In the genomic region with DNA sequence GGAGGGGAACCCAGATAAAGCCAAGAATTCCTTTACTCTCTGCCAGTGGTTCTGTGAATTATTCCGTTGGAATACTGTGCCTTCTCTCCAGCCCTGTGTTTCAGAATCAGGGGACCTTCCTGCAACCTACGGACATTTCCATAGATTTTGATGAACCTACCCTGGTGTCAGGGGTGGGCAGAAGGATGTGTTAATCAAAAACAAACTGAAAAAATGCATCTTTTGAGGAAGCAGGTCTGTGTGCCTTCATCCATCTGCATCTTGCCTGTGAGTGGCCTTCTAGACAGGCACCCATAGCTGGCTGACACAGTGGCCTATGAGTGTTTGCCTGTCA, we compare ENCODE assay signal across 25 cellular contexts. TPM values are rescaled to one million over a fixed set of nuclear protein-coding genes. Genes with fewer than 3 reads are reported as not detected.
DNase-seq lines count a peak whose midpoint lies in the region; ATAC-seq, FAIRE-seq and TF ChIP-seq lines count a peak whose summit lies in the region.
"Had no signal": no experiment of that assay in that cellular context is flagged by ENCODE, and none has a peak within 500 bp of the region (broad histone marks: within the 10 kb centered on the region; RNA-seq: fewer than 3 reads in every experiment).

No MANE protein-coding gene starts in this region.

- no peaks in the 10 kb centered on the region for H3K4me1 ChIP-seq in CD4-positive, CD25-positive, alpha-beta regulatory T cell (ENCODE audit: control insufficient read depth, insufficient read depth, low read length, poor library complexity, severe bottlenecking)
- H3K4me1 ChIP-seq: vagina had no signal

- no peaks in the 10 kb centered on the region for H3K36me3 Mint-ChIP-seq in CD4-positive, CD25-positive, alpha-beta regulatory T cell
- H3K36me3 Mint-ChIP-seq in IgD-negative memory B cell (peaks cover 3% of the 10 kb centered on the region), brain (no peaks in the 10 kb centered on the region), nephron (ENCODE audit: low read depth) (no peaks in the 10 kb centered on the region)
- H3K36me3 Mint-ChIP-seq: immature natural killer cell had no signal

- H3K9me3 Mint-ChIP-seq in CD4-positive, CD25-positive, alpha-beta regulatory T cell = peaks cover 0 to 7% (median 3%) of the 10 kb centered on the region in 7 donors
- H3K9me3 Mint-ChIP-seq in IgD-negative memory B cell = peaks cover 3 to 13% (median 3%) of the 10 kb centered on the region in 3 donors
- H3K9me3 Mint-ChIP-seq in brain = peaks cover 3 to 8% (median 6%) of the 10 kb centered on the region in 5 experiments
- H3K9me3 Mint-ChIP-seq in nephron = no peaks in the 10 kb centered on the region
- H3K9me3 Mint-ChIP-seq: immature natural killer cell, natural killer cell had no signal

- ATAC-seq in CD4-positive, CD25-positive, alpha-beta regulatory T cell (ENCODE audit: low read depth in 2 of 2) = no peak
- ATAC-seq: natural killer cell, PC-3 had no signal

- H3K4me3 Mint-ChIP-seq in CD4-positive, CD25-positive, alpha-beta regulatory T cell = no peak overlapping the region
- H3K4me3 Mint-ChIP-seq in IgD-negative memory B cell (no peak overlapping the region), brain (peak overlapping the region in 2 of 5 experiments; percentile 21 to 55), nephron (no peak overlapping the region)
- H3K4me3 Mint-ChIP-seq: activated T-cell treated with anti-CD3 and anti-CD28 coated beads, Interleukin-2, amount 50 U/mL, for 24 hours; CD4-positive, alpha-beta memory T cell; immature natural killer cell; natural killer cell had no signal

- no peaks in the 10 kb centered on the region for H3K36me3 ChIP-seq in CD4-positive, CD25-positive, alpha-beta regulatory T cell (ENCODE audit: control insufficient read depth, insufficient read depth, low read length)
- H3K36me3 ChIP-seq: left ventricle myocardium inferior, MG63, vagina had no signal

- no peak overlapping the region for H3K4me3 ChIP-seq in CD4-positive, CD25-positive, alpha-beta regulatory T cell (ENCODE audit: low read depth, low read length)
- H3K4me3 ChIP-seq: left ventricle myocardium inferior, MG63, vagina had no signal

- peaks cover 2% of the 10 kb centered on the region for H3K27me3 ChIP-seq in CD4-positive, CD25-positive, alpha-beta regulatory T cell (ENCODE audit: control insufficient read depth, insufficient read depth, low read length)
- H3K27me3 ChIP-seq: MG63, vagina had no signal

- DNase-seq in CD4-positive, CD25-positive, alpha-beta regulatory T cell = no peak
- no peak for DNase-seq in GOT3 (lab: John Stamatoyannopoulos, UW)
- DNase-seq in iPS-NIHi11 (ENCODE audit: low spot score) = no peak
- DNase-seq in GM12891 (ENCODE audit: insufficient read length, low spot score) = no peak
- no peak for DNase-seq in DMS153 treated with DMSO at 0.1 percent for 48 hours (lab: John Stamatoyannopoulos, UW; ENCODE audit: unreplicated experiment)
- DNase-seq: activated CD8-positive, alpha-beta memory T cell treated with anti-CD3 and anti-CD28 coated beads for 24 hours; activated T-cell treated with anti-CD3 and anti-CD28 coated beads, Interleukin-2, amount 50 U/mL, for 24 hours; CD4-positive, alpha-beta memory T cell; DMS53; immature natural killer cell; left ventricle myocardium inferior; MG63; midbrain; natural killer cell; NCI-H2171 treated with DMSO at 0.1 percent for 48 hours; NCI-H526 treated with DMSO at 0.1 percent for 48 hours; PC-3; SHP77 treated with DMSO at 0.1 percent for 48 hours had no signal

- FAIRE-seq in GM12891 (lab: Jason Lieb, UNC) = no peak
- FAIRE-seq: bronchial epithelial cell, TTC549 had no signal

- H3K27ac Mint-ChIP-seq in CD4-positive, CD25-positive, alpha-beta regulatory T cell = peak overlapping the region in 2 of 3 donors; percentile 47 to 89
- H3K27ac Mint-ChIP-seq in IgD-negative memory B cell (peak overlapping the region in 2 of 3 donors; percentile 57 to 72), brain (peak overlapping the region in 4 of 5 experiments; percentile 64 to 88 (median 81)), nephron (peak overlapping the region in 2 of 3 experiments; percentile 68 to 70)
- H3K27ac Mint-ChIP-seq: activated T-cell treated with anti-CD3 and anti-CD28 coated beads, Interleukin-2, amount 50 U/mL, for 24 hours; CD4-positive, alpha-beta memory T cell; natural killer cell; progenitor cell of endocrine pancreas had no signal

- peaks cover 0 to 5% (median 0%) of the 10 kb centered on the region in 4 donors for H3K4me1 Mint-ChIP-seq in CD4-positive, CD25-positive, alpha-beta regulatory T cell
- H3K4me1 Mint-ChIP-seq in IgD-negative memory B cell (peaks cover 0 to 8% (median 3%) of the 10 kb centered on the region in 3 donors), brain (peaks cover 35% of the 10 kb centered on the region), nephron (peaks cover 31% of the 10 kb centered on the region)
- H3K4me1 Mint-ChIP-seq: CD4-positive, alpha-beta memory T cell; immature natural killer cell; natural killer cell had no signal

- H3K27me3 Mint-ChIP-seq in CD4-positive, CD25-positive, alpha-beta regulatory T cell = peaks cover 5% of the 10 kb centered on the region
- peaks cover 17% of the 10 kb centered on the region for H3K27me3 Mint-ChIP-seq in IgD-negative memory B cell
- H3K27me3 Mint-ChIP-seq in brain = no peaks in the 10 kb centered on the region
- peaks cover 7% of the 10 kb centered on the region for H3K27me3 Mint-ChIP-seq in nephron (ENCODE audit: low read depth)
- H3K27me3 Mint-ChIP-seq: activated T-cell treated with anti-CD3 and anti-CD28 coated beads, Interleukin-2, amount 50 U/mL, for 24 hours had no signal

- TF ChIP-seq CTCF in brain (conservative IDR thresholded peaks at IDR 0.05) (no peak), nephron (IDR thresholded peaks at IDR 0.05; ENCODE audit: unreplicated experiment in 3 of 3) (no peak)

- no peak overlapping the region for H3K27ac ChIP-seq in CD4-positive, CD25-positive, alpha-beta regulatory T cell (ENCODE audit: insufficient read depth, low read length, poor library complexity, severe bottlenecking)
- H3K27ac ChIP-seq: left ventricle myocardium inferior, vagina had no signal

- H3K9me3 ChIP-seq in CD4-positive, CD25-positive, alpha-beta regulatory T cell (ENCODE audit: control insufficient read depth in 2 of 2, low read length in 2 of 2) = peaks cover 4 to 6% of the 10 kb centered on the region in 2 experiments
- H3K9me3 ChIP-seq: left ventricle myocardium inferior, MG63, vagina had no signal

- no peak for TF ChIP-seq POLR2A in GM12891 (IDR thresholded peaks at IDR 0.05; ENCODE audit: low read depth, low read length)

TF ChIP-seq in GM12891, 5 proteins besides CTCF, POLR2A, EP300 and RAD21:
- no peak for TF ChIP-seq POU2F2 (IDR thresholded peaks at IDR 0.05; ENCODE audit: low read depth, low read length)
- TF ChIP-seq TAF1 (IDR thresholded peaks at IDR 0.05; ENCODE audit: low read depth, low read length) = no peak
- TF ChIP-seq PAX5 (IDR thresholded peaks at IDR 0.05; ENCODE audit: insufficient read depth, low read length, severe bottlenecking) = no peak
- TF ChIP-seq SPI1 (IDR thresholded peaks at IDR 0.05; ENCODE audit: low read depth, low read length) = no peak
- no peak for TF ChIP-seq POLR2AphosphoS5 (IDR thresholded peaks at IDR 0.05; ENCODE audit: low read depth, low read length)

RNA-seq across cellular contexts. Expression of a gene that starts 46.1 kb away (rescaled TPM):
- 68.5 TPM for total RNA-seq in CD4-positive, CD25-positive, alpha-beta regulatory T cell
- 10 to 100 TPM; 39.2 to 59.4 (median 45.8) TPM for polyA plus RNA-seq in CD4-positive, CD25-positive, alpha-beta regulatory T cell
- polyA plus RNA-seq in IgD-negative memory B cell (2.0 TPM), brain (ENCODE audit: insufficient read depth, low read depth, low replicate concordance) (7.3 TPM)
- 0.30 TPM for polyA plus RNA-seq in GM12891 (2012; ENCODE audit: low read depth, missing spikeins)
